14 cellular contexts compared by ENCODE assay signal in genomic region chr18:76958692-76959341, GRCh38.
DNase-seq lines count a peak whose midpoint lies in the region; ATAC-seq, FAIRE-seq and TF ChIP-seq lines count a peak whose summit lies in the region.
"Had no signal": no experiment of that assay in that cellular context is flagged by ENCODE, and none has a peak within 500 bp of the region (broad histone marks: within the 10 kb centered on the region; RNA-seq: fewer than 3 reads in every experiment).

No MANE protein-coding gene starts in this region.

- H3K79me2 ChIP-seq in K562 (ENCODE audit: control insufficient read depth, insufficient read depth, low read length): no peaks in the 10 kb centered on the region

- no peaks in the 10 kb centered on the region for H4K20me1 ChIP-seq in K562 (replicated peaks; ENCODE audit: control insufficient read depth, insufficient read depth, low read length)

- no peaks in the 10 kb centered on the region for H3K4me1 ChIP-seq in K562 (replicated peaks in 1 of 2; ENCODE audit: control insufficient read depth in 2 of 2, insufficient read depth in 2 of 2, low read length in 2 of 2)
- H3K4me1 ChIP-seq in mucosa of descending colon (ENCODE audit: low read depth): no peaks in the 10 kb centered on the region
- H3K4me1 ChIP-seq: SJCRH30 had no signal

- H3K9me1 ChIP-seq in K562 (ENCODE audit: control insufficient read depth, insufficient read depth, low read length): no peaks in the 10 kb centered on the region

- H3K27me3 ChIP-seq in K562 (ENCODE audit: control insufficient read depth in 2 of 2, insufficient read depth in 2 of 2, low read length in 2 of 2): no peaks in the 10 kb centered on the region
- H3K27me3 ChIP-seq: esophagus muscularis mucosa, SJCRH30 had no signal

- no peak for TF ChIP-seq RAD21 in K562 (CRISPR knock-in tag; conservative IDR thresholded peaks at IDR 0.05 in 1 of 2, IDR thresholded peaks at IDR 0.05 in 1 of 2)

- in situ Hi-C loops in K562 (cut with MboI): no loop called here

- H3K27ac ChIP-seq in K562 (ENCODE audit: extremely low read depth, low read depth, low read length): no peak overlapping the region
- H3K27ac ChIP-seq: esophagus muscularis mucosa, SJCRH30 had no signal

- no peak overlapping the region for H3K4me2 ChIP-seq in K562 (ENCODE audit: insufficient read depth, low read length)

- H2AFZ ChIP-seq in K562 (ENCODE audit: low read depth, low read length): no peak overlapping the region

- intact Hi-C loops in K562 (cut with micrococcal nuclease) (no loop called here), mucosa of descending colon (cut with DNase I, micrococcal nuclease) (no loop called here)

- CTCF ChIA-PET in K562 (lab: Yijun Ruan, JAX; ENCODE audit: low intra/inter-chr PET ratio): no interaction called here

- TF ChIP-seq CTCF in D721Med (IDR thresholded peaks at IDR 0.05; ENCODE audit: insufficient read depth, missing control alignments) (no peak), K562 (IDR thresholded peaks at IDR 0.05 in 2 of 3, conservative IDR thresholded peaks at IDR 0.05 in 1 of 3; ENCODE audit: insufficient read depth in 2 of 3, low read depth in 1 of 3, low read length in 3 of 3) (no peak), mucosa of descending colon (IDR thresholded peaks at IDR 0.05) (no peak), omental fat pad (IDR thresholded peaks at IDR 0.05) (no peak)

- POLR2A ChIA-PET in K562 (lab: Yijun Ruan, JAX): no interaction called here

- no peak for TF ChIP-seq EP300 in K562 (IDR thresholded peaks at IDR 0.05; ENCODE audit: low read length)

- 73% methylated on average over 6 of the region's 16 CpGs for WGBS in K562 (ENCODE audit: insufficient coverage, low coverage, missing lambda C conversion rate)

- no TSS peak for BruUV-seq in K562 (replicated peaks; lab: Mats Ljungman, UMichigan)

- no peak for DNase-seq in D721Med (ENCODE audit: insufficient read length, low spot score)
- peak; percentile 64 for DNase-seq in NCI-H146 (lab: John Stamatoyannopoulos, UW)
- DNase-seq in K562 (ENCODE audit: extremely low read depth in 1 of 4, low spot score in 3 of 4): no peak
- peak in 2 of 3 donors; percentile 45 to 63 for DNase-seq in mucosa of descending colon
- DNase-seq in omental fat pad (ENCODE audit: low spot score): no peak
- DNase-seq in H54 (ENCODE audit: insufficient read length, low spot score): no peak
- DNase-seq in SKM-1 treated with dmso at 0.1 percent for 144 hours (lab: John Stamatoyannopoulos, UW; ENCODE audit: unreplicated experiment): no peak
- DNase-seq: activated CD4-positive, CD25-positive, alpha-beta regulatory T cell; CD4-positive, alpha-beta memory T cell; NCI-H526; stimulated activated naive CD4-positive, alpha-beta T cell had no signal

- no peak overlapping the region for H3K4me3 ChIP-seq in K562
- H3K4me3 ChIP-seq in mucosa of descending colon: no peak overlapping the region
- H3K4me3 ChIP-seq: esophagus muscularis mucosa, SJCRH30 had no signal

- no peak overlapping the region for H3K9ac ChIP-seq in K562 (ENCODE audit: insufficient read depth in 1 of 2, low read depth in 2 of 2, low read length in 2 of 2)

- H3K36me3 ChIP-seq in K562 (ENCODE audit: control insufficient read depth, insufficient read depth, low read length): peaks cover 11% of the 10 kb centered on the region; the same call in 1 of the 3 replicates
- H3K36me3 ChIP-seq in mucosa of descending colon (ENCODE audit: low read depth): no peaks in the 10 kb centered on the region
- H3K36me3 ChIP-seq: SJCRH30 had no signal

- H3K9me3 ChIP-seq in K562 (replicated peaks; ENCODE audit: control insufficient read depth, insufficient read depth, low read depth, low read length): no peaks in the 10 kb centered on the region
- H3K9me3 ChIP-seq in mucosa of descending colon: no peaks in the 10 kb centered on the region
- H3K9me3 ChIP-seq: esophagus muscularis mucosa, SJCRH30 had no signal

- ATAC-seq in K562: no peak
- ATAC-seq in mucosa of descending colon: peak; percentile 62
- ATAC-seq in GM18861 (IDR thresholded peaks at IDR 0.05; ENCODE audit: unreplicated experiment): no peak
- ATAC-seq in omental fat pad (ENCODE audit: low FRiP score): no peak

- TF ChIP-seq POLR2A in K562 (conservative IDR thresholded peaks at IDR 0.05) (no peak), H54 (IDR thresholded peaks at IDR 0.05; ENCODE audit: low read depth, low read length) (no peak)

- peak; percentile 64 for FAIRE-seq in D721Med (lab: Jason Lieb, UNC)
- no peak for FAIRE-seq in K562 (lab: Jason Lieb, UNC)
- FAIRE-seq in H54 (lab: Jason Lieb, UNC): no peak

TF ChIP-seq in K562, 482 proteins besides CTCF, POLR2A, EP300 and RAD21:
- TF ChIP-seq SLC30A9 (CRISPR knock-in tag; IDR thresholded peaks at IDR 0.05) (no peak), USF2 (CRISPR knock-in tag; IDR thresholded peaks at IDR 0.05) (0 out of 2 replicates have a peak, but pooled peaks have one; percentile 9), NCOA6 (IDR thresholded peaks at IDR 0.05) (no peak), SMAD2 (IDR thresholded peaks at IDR 0.05; ENCODE audit: low read depth, low read length) (no peak), FOS (IDR thresholded peaks at IDR 0.05; ENCODE audit: extremely low read depth, insufficient read length) (no peak), CSDE1 (IDR thresholded peaks at IDR 0.05) (no peak), NFIX (CRISPR knock-in tag; IDR thresholded peaks at IDR 0.05; ENCODE audit: low read depth) (peak; percentile 65), PATZ1 (CRISPR knock-in tag; IDR thresholded peaks at IDR 0.05; ENCODE audit: borderline replicate concordance) (no peak), NFIC (IDR thresholded peaks at IDR 0.05) (peak; percentile 90)
- TF ChIP-seq, protein P1, sequence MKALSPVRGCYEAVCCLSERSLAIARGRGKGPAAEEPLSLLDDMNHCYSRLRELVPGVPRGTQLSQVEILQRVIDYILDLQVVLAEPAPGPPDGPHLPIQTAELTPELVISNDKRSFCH (CRISPR knock-in tag; IDR thresholded peaks at IDR 0.05): no peak
- TF ChIP-seq, protein P1 (tag; IDR thresholded peaks at IDR 0.05): no peak
- TF ChIP-seq, protein P2, sequence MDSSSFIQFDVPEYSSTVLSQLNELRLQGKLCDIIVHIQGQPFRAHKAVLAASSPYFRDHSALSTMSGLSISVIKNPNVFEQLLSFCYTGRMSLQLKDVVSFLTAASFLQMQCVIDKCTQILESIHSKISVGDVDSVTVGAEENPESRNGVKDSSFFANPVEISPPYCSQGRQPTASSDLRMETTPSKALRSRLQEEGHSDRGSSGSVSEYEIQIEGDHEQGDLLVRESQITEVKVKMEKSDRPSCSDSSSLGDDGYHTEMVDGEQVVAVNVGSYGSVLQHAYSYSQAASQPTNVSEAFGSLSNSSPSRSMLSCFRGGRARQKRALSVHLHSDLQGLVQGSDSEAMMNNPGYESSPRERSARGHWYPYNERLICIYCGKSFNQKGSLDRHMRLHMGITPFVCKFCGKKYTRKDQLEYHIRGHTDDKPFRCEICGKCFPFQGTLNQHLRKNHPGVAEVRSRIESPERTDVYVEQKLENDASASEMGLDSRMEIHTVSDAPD (CRISPR knock-in tag; IDR thresholded peaks at IDR 0.05): no peak

Comparison
In these comparisons a context has a peak if more than half of its experiments do, and no peak if none do; other contexts are left out.
1. DNase-seq: peak in NCI-H146 (single experiment) and mucosa of descending colon (2 of 3); none in D721Med (single experiment), K562 (0 of 4), omental fat pad (single experiment), H54 (single experiment) and SKM-1 treated with dmso at 0.1 percent for 144 hours (single experiment).